26 cellular contexts compared by ENCODE assay signal in the genomic region with DNA sequence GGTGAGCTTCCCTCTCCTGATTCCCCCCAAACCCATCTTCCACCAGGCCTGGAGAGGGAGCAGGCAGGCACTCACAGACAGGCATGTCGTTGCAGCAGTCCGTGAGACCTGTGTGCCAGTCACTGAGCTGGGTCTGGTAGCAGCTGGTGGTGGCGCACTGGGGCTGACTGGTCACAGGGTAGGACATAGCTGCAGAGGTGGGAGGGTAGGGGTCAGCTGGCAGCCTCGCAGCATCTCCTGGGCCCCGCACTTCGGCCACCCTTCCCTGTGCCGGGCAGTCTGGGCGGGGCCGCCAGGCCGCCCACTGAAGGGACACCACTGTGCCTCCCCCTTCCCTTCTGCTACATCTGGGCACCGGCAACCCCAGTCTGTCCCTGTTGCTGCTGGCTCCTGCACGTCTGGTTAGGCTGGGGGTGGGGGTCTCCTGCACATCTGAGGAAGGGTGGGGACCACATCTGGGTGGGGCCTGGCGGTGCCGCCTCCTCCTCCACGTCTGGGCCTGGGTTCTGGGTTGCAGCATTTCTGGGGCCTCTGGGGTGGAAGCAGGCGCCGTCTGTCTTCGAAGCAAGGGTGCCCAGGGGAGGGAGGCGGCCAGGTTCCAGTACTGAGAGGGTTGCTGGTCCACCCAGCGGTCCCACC. TPM values are rescaled to one million over a fixed set of nuclear protein-coding genes. Genes with fewer than 3 reads are reported as not detected.
DNase-seq lines count a peak whose midpoint lies in the region; ATAC-seq, FAIRE-seq and TF ChIP-seq lines count a peak whose summit lies in the region.
"Had no signal": no experiment of that assay in that cellular context is flagged by ENCODE, and none has a peak within 500 bp of the region (broad histone marks: within the 10 kb centered on the region; RNA-seq: fewer than 3 reads in every experiment).

No MANE protein-coding gene starts in this region.

- peaks cover 6% of the 10 kb centered on the region for H3K4me1 Mint-ChIP-seq in memory B cell
- H3K4me1 Mint-ChIP-seq in natural killer cell = peaks cover 7 to 9% of the 10 kb centered on the region in 2 donors

- H3K79me2 ChIP-seq in H1 (ENCODE audit: control insufficient read depth in 1 of 2, insufficient read depth in 2 of 2, low read length in 2 of 2) = no peaks in the 10 kb centered on the region

- intact Hi-C loops in upper lobe of right lung (cut with DNase I) (no loop called here), natural killer cell (cut with micrococcal nuclease) (no loop called here)

- 0 out of 2 replicates have a peak overlapping the region, but pooled peaks have one; percentile 65 for H2AK5ac ChIP-seq in H1 (ENCODE audit: low read depth, low read length)

- H4K20me1 ChIP-seq in H1 (replicated peaks in 1 of 2; ENCODE audit: control insufficient read depth in 1 of 2, insufficient read depth in 2 of 2, low read length in 2 of 2) = no peaks in the 10 kb centered on the region
- H4K20me1 ChIP-seq: BLaER1 treated with 17β-estradiol and CSF1 and Interleukin-3, amounts not matched to agents 10 nM and 100 nM had no signal

- no peaks in the 10 kb centered on the region for H3K36me3 ChIP-seq in H7 (replicated peaks; ENCODE audit: control insufficient read depth, insufficient read depth, low read length)
- no peaks in the 10 kb centered on the region for H3K36me3 ChIP-seq in H1 (ENCODE audit: control insufficient read depth in 2 of 4, insufficient read depth in 4 of 4, low read length in 3 of 4)
- H3K36me3 ChIP-seq in upper lobe of right lung = no peaks in the 10 kb centered on the region
- H3K36me3 ChIP-seq: BE2C; BLaER1 treated with 17β-estradiol and CSF1 and Interleukin-3, amounts not matched to agents 10 nM and 100 nM had no signal

- H2BK15ac ChIP-seq in H1 (ENCODE audit: low read length) = peak overlapping the region; percentile 95; the same call in 1 of the 2 replicates

- peak; percentile 65 for DNase-seq in H7
- DNase-seq in H1 (ENCODE audit: low read depth in 1 of 2, low spot score in 2 of 2) = no peak
- DNase-seq in memory B cell (ENCODE audit: low spot score in 2 of 2) = no peak
- no peak for DNase-seq in upper lobe of right lung
- no peak for DNase-seq in AML-193 (lab: John Stamatoyannopoulos, UW)
- DNase-seq in natural killer cell = no peak
- DNase-seq: BE2C; CD4-positive, alpha-beta T cell; CD8-positive, alpha-beta memory T cell; DMS 273 treated with DMSO at 0.1 percent for 48 hours; DMS79; EL; GDM1; GOT3; H9; HFFc6 had no signal

- peak overlapping the region; percentile 60; the same call in 1 of the 2 replicates for H2BK12ac ChIP-seq in H1 (ENCODE audit: low read depth, low read length)

- H3K4ac ChIP-seq in H1 (replicated peaks; ENCODE audit: insufficient read length, low read depth, low read length) = no peak overlapping the region

- no peak overlapping the region; the same call in 1 of the 2 replicates for H4K8ac ChIP-seq in H1 (ENCODE audit: extremely low read depth, insufficient read depth, low read length)

- CTCF ChIA-PET in H1 (lab: Charles Lee; ENCODE audit: partially characterized antibody) = interaction anchor here (0.6 to 1.4 kb wide), 6 partner anchors 12 to 509 kb away, joined by 3 to 4 read pairs (median 3); no protein-coding TSS in a partner anchor

- peak overlapping the region; percentile 5 for H4K91ac ChIP-seq in H1 (replicated peaks; ENCODE audit: insufficient read length, low read length)

- H3K4me1 ChIP-seq in H1 (replicated peaks in 1 of 4; ENCODE audit: control insufficient read depth in 3 of 4, insufficient read depth in 4 of 4, low read length in 3 of 4) (peaks cover 0 to 12% (median 4%) of the 10 kb centered on the region in 4 experiments; a peak in 5 of 7 replicates), upper lobe of right lung (peaks cover 8% of the 10 kb centered on the region)
- H3K4me1 ChIP-seq: BE2C had no signal

- H3K4me3 Mint-ChIP-seq in memory B cell (no peak overlapping the region), natural killer cell (no peak overlapping the region)
- H3K4me3 Mint-ChIP-seq: CD4-positive, alpha-beta T cell; HFFc6 had no signal

- H2BK120ac ChIP-seq in H1 (replicated peaks; ENCODE audit: low read depth, low read length) = no peak overlapping the region

- H3K4me3 ChIP-seq in H7 (ENCODE audit: insufficient read depth, low read depth, low read length) (no peak overlapping the region), H1 (ENCODE audit: extremely low read depth in 1 of 4, insufficient read depth in 2 of 4, low read depth in 3 of 4, low read length in 4 of 4) (no peak overlapping the region), upper lobe of right lung (no peak overlapping the region)
- H3K4me3 ChIP-seq: BLaER1 treated with 17β-estradiol and CSF1 and Interleukin-3, amounts not matched to agents 10 nM and 100 nM; GM12878 had no signal

- TF ChIP-seq EP300 in H1 (IDR thresholded peaks at IDR 0.05; ENCODE audit: borderline replicate concordance in 1 of 2, low read depth in 2 of 2, low read length in 2 of 2) = no peak

- no peak for FAIRE-seq in H1 (lab: Jason Lieb, UNC)
- FAIRE-seq: A204.1, D721Med, GM12878, GM19239 had no signal

- H2BK20ac ChIP-seq in H1 (ENCODE audit: low read length) = 0 out of 2 replicates have a peak overlapping the region, but pooled peaks have one; percentile 72

- no peaks in the 10 kb centered on the region for H3K9me3 Mint-ChIP-seq in memory B cell
- no peaks in the 10 kb centered on the region for H3K9me3 Mint-ChIP-seq in natural killer cell
- H3K9me3 Mint-ChIP-seq: CD4-positive, alpha-beta T cell; CD8-positive, alpha-beta memory T cell; HFFc6 had no signal

- H3K27me3 Mint-ChIP-seq in memory B cell = peaks cover 18% of the 10 kb centered on the region
- peaks cover 16 to 34% of the 10 kb centered on the region in 2 donors for H3K27me3 Mint-ChIP-seq in natural killer cell (ENCODE audit: low read depth in 2 of 2)

- ATAC-seq in memory B cell (ENCODE audit: low read depth) (no peak), upper lobe of right lung (peak; percentile 3), GM19328 (IDR thresholded peaks at IDR 0.05; ENCODE audit: unreplicated experiment) (no peak), natural killer cell (no peak)
- ATAC-seq: GM12878, HCT116 had no signal

- H3K18ac ChIP-seq in H1 (ENCODE audit: extremely low read depth, low read length) = no peak overlapping the region; the same call in 1 of the 2 replicates

- H3K27me3 ChIP-seq in H7 (ENCODE audit: control insufficient read depth, insufficient read depth, low read length) (peaks cover 17% of the 10 kb centered on the region), H1 (replicated peaks in 1 of 4; ENCODE audit: control insufficient read depth in 3 of 4, extremely low read depth in 1 of 4, insufficient read depth in 3 of 4, low read length in 3 of 4) (peaks cover 0 to 10% (median 5%) of the 10 kb centered on the region in 4 experiments; a peak in 4 of 7 replicates), upper lobe of right lung (peaks cover 28% of the 10 kb centered on the region)

- no peak overlapping the region for H2AFZ ChIP-seq in H1 (ENCODE audit: low read length)

- H3K9ac ChIP-seq in H1 (replicated peaks in 1 of 4; ENCODE audit: extremely low read depth in 1 of 4, low read depth in 3 of 4, low read length in 3 of 4) = no peak overlapping the region
- H3K9ac ChIP-seq: BLaER1 treated with 17β-estradiol and CSF1 and Interleukin-3, amounts not matched to agents 10 nM and 100 nM had no signal

- H3K79me1 ChIP-seq in H1 (ENCODE audit: low read depth, low read length) = no peaks in the 10 kb centered on the region

- H3K14ac ChIP-seq in H1 (ENCODE audit: insufficient read length) = no peak overlapping the region

- H3K27ac ChIP-seq in H1 (ENCODE audit: low read depth, low read length) (no peak overlapping the region), upper lobe of right lung (no peak overlapping the region)
- H3K27ac ChIP-seq: 22Rv1; BLaER1 treated with 17β-estradiol and CSF1 and Interleukin-3, amounts not matched to agents 10 nM and 100 nM had no signal

- no peak for TF ChIP-seq POLR2A in H1 (IDR thresholded peaks at IDR 0.05; ENCODE audit: control extremely low read depth in 1 of 2, low read depth in 2 of 2, low read length in 2 of 2)

- H3K9me3 ChIP-seq in H1 (ENCODE audit: insufficient read depth in 2 of 2, low read depth in 1 of 2, low read length in 1 of 2) = no peaks in the 10 kb centered on the region
- H3K9me3 ChIP-seq in upper lobe of right lung = no peaks in the 10 kb centered on the region
- H3K9me3 ChIP-seq: BE2C; BLaER1 treated with 17β-estradiol and CSF1 and Interleukin-3, amounts not matched to agents 10 nM and 100 nM had no signal

- H3K36me3 Mint-ChIP-seq in memory B cell (no peaks in the 10 kb centered on the region), natural killer cell (no peaks in the 10 kb centered on the region)
- H3K36me3 Mint-ChIP-seq: CD14-positive monocyte; CD8-positive, alpha-beta memory T cell had no signal

- TF ChIP-seq RAD21 in H1 (IDR thresholded peaks at IDR 0.05 in 1 of 2, conservative IDR thresholded peaks at IDR 0.05 in 1 of 2; ENCODE audit: low read depth in 2 of 2, low read length in 2 of 2) = no peak

- TF ChIP-seq CTCF in H1 (IDR thresholded peaks at IDR 0.05; ENCODE audit: control extremely low read depth in 1 of 3, insufficient read depth in 1 of 3, low read depth in 1 of 3, low read length in 3 of 3) (no peak), upper lobe of right lung (IDR thresholded peaks at IDR 0.05) (no peak), natural killer cell (IDR thresholded peaks at IDR 0.05) (no peak)

- H4K5ac ChIP-seq in H1 (ENCODE audit: insufficient read length, low read depth, low read length) = no peak overlapping the region

- H3K56ac ChIP-seq in H1 (replicated peaks; ENCODE audit: insufficient read length, low read depth, low read length) = no peak overlapping the region

- no peaks in the 10 kb centered on the region for H3K23me2 ChIP-seq in H1 (ENCODE audit: low read depth, low read length)

- POLR2A ChIA-PET in H1 (lab: Charles Lee; ENCODE audit: partially characterized antibody) = interaction anchor here (0.6 to 6.7 kb wide), 4 partner anchors 10 to 307 kb away, joined by 3 to 47 read pairs (median 3); no protein-coding TSS in a partner anchor

- no peak overlapping the region for H3K23ac ChIP-seq in H1 (ENCODE audit: insufficient read length)

- H3K27ac Mint-ChIP-seq in memory B cell (peak overlapping the region; percentile 1), natural killer cell (no peak overlapping the region)
- H3K27ac Mint-ChIP-seq: CD4-positive, alpha-beta T cell; CD8-positive, alpha-beta memory T cell; HFFc6 had no signal

- WGBS in H1 (ENCODE audit: extremely low coverage in 1 of 2, insufficient coverage in 1 of 2, insufficient read length in 1 of 2, insufficient replicate concordance in 2 of 2, low coverage in 1 of 2, low lambda C conversion rate in 2 of 2, missing lambda C conversion rate in 1 of 2), 2 experiments = 85% methylated on average over 15 of the region's 20 CpGs; no CpG with 5 or more reads in 1 of the 2 experiments

- H2BK5ac ChIP-seq in H1 (ENCODE audit: low read depth, low read length) = no peak overlapping the region

- peak overlapping the region in 1 of 2 experiments; percentile 21; a peak in 1 of 4 replicates for H3K4me2 ChIP-seq in H1 (ENCODE audit: insufficient read depth in 1 of 2, low read depth in 2 of 2, low read length in 2 of 2)
- H3K4me2 ChIP-seq: BLaER1 treated with 17β-estradiol and CSF1 and Interleukin-3, amounts not matched to agents 10 nM and 100 nM had no signal

RNA-seq across cellular contexts. Expression of a gene that starts 1.1 kb away (rescaled TPM):
- 7.8 and 11.5 TPM in 2 replicates for total RNA-seq in H7 (2014; rRNA removed; shearing (Covaris generic))
- total RNA-seq in H1 (2021; fragmentation: NEBNext Ultra II Directional; extraction: Animal tissue kit (Norgen Biotek cat#: 25700)) = 8.9 and 12.6 TPM in 2 replicates
- 31.5 and 54.3 TPM in 2 replicates for polyA plus RNA-seq in H1 (2011; rRNA removed)
- 22.7 TPM for polyA plus RNA-seq in H1 (2011; cell fraction: cytosol; rRNA removed)
- polyA plus RNA-seq in H1 (2011; cell fraction: nucleus; rRNA removed) = 26.0 TPM
- polyA plus RNA-seq in H1 (2012, experiment 1 of 2) = 9.3 to 41.6 TPM (median 27.4 TPM) in 4 replicates
- polyA plus RNA-seq in H1 (2012, experiment 2 of 2) = 6.6 TPM
- 39.2 TPM for polyA plus RNA-seq in H1 (2013, experiment 1 of 2)
- polyA plus RNA-seq in H1 (2013, experiment 2 of 2) = 41.9 TPM
- 3.0 TPM in 2 replicates for polyA minus RNA-seq in H1 (2011; rRNA and poly(A)+ RNA removed)
- 7.1 TPM for polyA minus RNA-seq in H1 (2011; cell fraction: cytosol; rRNA and poly(A)+ RNA removed)
- polyA minus RNA-seq in H1 (2011; cell fraction: nucleus; rRNA and poly(A)+ RNA removed) = 4.8 TPM
- 0.87 TPM for total RNA-seq in upper lobe of right lung
- 1 to 10 TPM in 1 of 3 donors, not detected in 2; 1.3 TPM for total RNA-seq in natural killer cell
- total RNA-seq: CD4-positive, alpha-beta T cell; CD8-positive, alpha-beta memory T cell; GM12878 had no signal
- polyA plus RNA-seq: CD8-positive, alpha-beta memory T cell had no signal

RNA-seq across cellular contexts. Expression of a gene that starts 38.2 kb away (rescaled TPM):
- 7.5 and 8.2 TPM in 2 replicates for total RNA-seq in H7 (2014; rRNA removed; shearing (Covaris generic))
- total RNA-seq in H1 (2021; fragmentation: NEBNext Ultra II Directional; extraction: Animal tissue kit (Norgen Biotek cat#: 25700)) = 12.5 and 15.9 TPM in 2 replicates
- polyA plus RNA-seq in H1 (2011; rRNA removed) = 8.7 and 17.0 TPM in 2 replicates
- 10.3 TPM for polyA plus RNA-seq in H1 (2011; cell fraction: cytosol; rRNA removed)
- polyA plus RNA-seq in H1 (2011; cell fraction: nucleus; rRNA removed) = 15.3 TPM
- polyA plus RNA-seq in H1 (2012, experiment 1 of 2) = 5.6 to 13.0 TPM (median 9.4 TPM) in 4 replicates
- 5.2 TPM for polyA plus RNA-seq in H1 (2012, experiment 2 of 2)
- 6.4 TPM for polyA plus RNA-seq in H1 (2013, experiment 1 of 2)
- 5.8 TPM for polyA plus RNA-seq in H1 (2013, experiment 2 of 2)
- 3.5 and 7.4 TPM in 2 replicates for polyA minus RNA-seq in H1 (2011; rRNA and poly(A)+ RNA removed)
- 10.0 TPM for polyA minus RNA-seq in H1 (2011; cell fraction: cytosol; rRNA and poly(A)+ RNA removed)
- 18.8 TPM for polyA minus RNA-seq in H1 (2011; cell fraction: nucleus; rRNA and poly(A)+ RNA removed)
- total RNA-seq in upper lobe of right lung (3.9 TPM), natural killer cell (10 to 100 TPM in 2 of 3 donors, 1 to 10 TPM in 1; 5.3 to 13.3 (median 11.7) TPM)
- polyA plus RNA-seq: CD14-positive monocyte had no signal

RNA-seq across cellular contexts. Expression of a gene that starts 53.8 kb away (rescaled TPM):
- not detected in 2 replicates for total RNA-seq in H7 (2014; rRNA removed; shearing (Covaris generic))
- total RNA-seq in H1 (2021; fragmentation: NEBNext Ultra II Directional; extraction: Animal tissue kit (Norgen Biotek cat#: 25700)) = not detected in 2 replicates
- 0.11 TPM in 1 of 2 replicates, not detected in the other for polyA plus RNA-seq in H1 (2011; rRNA removed)
- 0.09 TPM for polyA plus RNA-seq in H1 (2011; cell fraction: cytosol; rRNA removed)
- not detected for polyA plus RNA-seq in H1 (2011; cell fraction: nucleus; rRNA removed)
- not detected in 4 replicates for polyA plus RNA-seq in H1 (2012, experiment 1 of 2)
- polyA plus RNA-seq in H1 (2012, experiment 2 of 2) = not detected
- polyA plus RNA-seq in H1 (2013, experiment 1 of 2) = not detected
- polyA plus RNA-seq in H1 (2013, experiment 2 of 2) = 0.06 TPM
- not detected in 2 replicates for polyA minus RNA-seq in H1 (2011; rRNA and poly(A)+ RNA removed)
- not detected for polyA minus RNA-seq in H1 (2011; cell fraction: cytosol; rRNA and poly(A)+ RNA removed)
- not detected for polyA minus RNA-seq in H1 (2011; cell fraction: nucleus; rRNA and poly(A)+ RNA removed)
- total RNA-seq in upper lobe of right lung (150 TPM), natural killer cell (not detected)
- total RNA-seq: CD4-positive, alpha-beta T cell; CD8-positive, alpha-beta memory T cell; GM12878; H9; HFFc6 had no signal
- polyA plus RNA-seq: AG04450; CD14-positive monocyte; CD8-positive, alpha-beta memory T cell had no signal

Comparison
In these comparisons a context has a peak if more than half of its experiments do, and no peak if none do; other contexts are left out.
1. RNA of a gene that starts 53.8 kb away (total RNA-seq): 150 TPM in upper lobe of right lung (single experiment); not detected in H7, not detected in H1 and not detected in natural killer cell; every median in the first group is over 100 times any median in the second.